ENCODE assay signal across 11 cellular contexts in genomic region chr12:98572010-98572409, GRCh38. TPM values are rescaled to one million over a fixed set of nuclear protein-coding genes. Genes with fewer than 3 reads are reported as not detected.
DNase-seq lines count a peak whose midpoint lies in the region; ATAC-seq and TF ChIP-seq lines count a peak whose summit lies in the region.
"Had no signal": no experiment of that assay in that cellular context is flagged by ENCODE, and none has a peak within 500 bp of the region (broad histone marks: within the 10 kb centered on the region; RNA-seq: fewer than 3 reads in every experiment).

No MANE protein-coding gene starts in this region.

- no peak overlapping the region for H3K4me2 ChIP-seq in IMR-90 (ENCODE audit: low read depth, low read length)

- no peak overlapping the region for H2BK20ac ChIP-seq in IMR-90 (ENCODE audit: low read depth, low read length)

- no peak overlapping the region for H2AK5ac ChIP-seq in IMR-90 (ENCODE audit: low read depth, low read length)

- POLR2A ChIA-PET in IMR-90 (lab: Charles Lee; ENCODE audit: unreplicated experiment) = no interaction called here

- H2AK9ac ChIP-seq in IMR-90 (replicated peaks; ENCODE audit: low read depth, low read length, poor library complexity) = no peak overlapping the region

- CTCF ChIA-PET in IMR-90 (lab: Yijun Ruan, JAX) = interaction anchor here (1.1 kb wide), 2 partner anchors 11 to 22 kb away, joined by 3 to 4 read pairs; no protein-coding TSS in a partner anchor

- H3K27ac ChIP-seq in IMR-90 (ENCODE audit: insufficient read depth, low read length) (no peak overlapping the region), WERI-Rb-1 (no peak overlapping the region), esophagus muscularis mucosa (replicated peaks in 1 of 4) (no peak overlapping the region)

- H3K4me3 ChIP-seq in IMR-90 (ENCODE audit: insufficient read depth, low read depth, low read length) (no peak overlapping the region), WERI-Rb-1 (ENCODE audit: low read depth, low read length) (no peak overlapping the region), kidney epithelial cell (ENCODE audit: low read depth, low read length) (no peak overlapping the region), esophagus muscularis mucosa (no peak overlapping the region)

- H3K56ac ChIP-seq in IMR-90 (ENCODE audit: extremely low read depth, insufficient read depth, low read length) = no peak overlapping the region

- TF ChIP-seq EP300 in esophagus muscularis mucosa (IDR thresholded peaks at IDR 0.05) = no peak

- dilution Hi-C loops in IMR-90 (cut with HindIII; ENCODE audit: low sequenced_read_pairs, unreplicated experiment) = no loop called here

- no peak overlapping the region for H2BK5ac ChIP-seq in IMR-90 (ENCODE audit: low read depth, low read length, poor library complexity, severe bottlenecking)

- DNase-seq in D341Med (ENCODE audit: low spot score) = peak; percentile 42
- no peak for DNase-seq in IMR-90
- DNase-seq in WERI-Rb-1 = no peak
- no peak for DNase-seq in kidney epithelial cell (ENCODE audit: low read depth)
- no peak for DNase-seq in left colon
- DNase-seq in NCI-H2081 (lab: John Stamatoyannopoulos, UW) = no peak
- no peak for DNase-seq in esophagus muscularis mucosa (ENCODE audit: extremely low spot score)
- DNase-seq: DMS79 treated with DMSO at 0.1 percent for 48 hours, NCI-H187 treated with DMSO at 0.1 percent for 48 hours, T-helper 1 cell had no signal

- H3K9me3 ChIP-seq in IMR-90 (ENCODE audit: control insufficient read depth, insufficient read depth, low read length) (no peaks in the 10 kb centered on the region), WERI-Rb-1 (ENCODE audit: severe bottlenecking) (no peaks in the 10 kb centered on the region), esophagus muscularis mucosa (no peaks in the 10 kb centered on the region)

- no peak for ATAC-seq in IMR-90 (ENCODE audit: low read depth)
- no peak for ATAC-seq in left colon
- ATAC-seq in GM21723 (IDR thresholded peaks at IDR 0.05; ENCODE audit: unreplicated experiment) = no peak

- no peaks in the 10 kb centered on the region for H3K9me1 ChIP-seq in IMR-90 (ENCODE audit: insufficient read depth, low read length)

- intact Hi-C loops in IMR-90 (cut with micrococcal nuclease) = no loop called here
- intact Hi-C loops in left colon (cut with DNase I, micrococcal nuclease) = no loop called here
- intact Hi-C loops in esophagus muscularis mucosa (cut with DNase I) = no loop called here

- no peak overlapping the region for H2BK120ac ChIP-seq in IMR-90 (ENCODE audit: low read depth, low read length)

- no peak for TF ChIP-seq RAD21 in IMR-90 (IDR thresholded peaks at IDR 0.05; ENCODE audit: low read length)

- H4K91ac ChIP-seq in IMR-90 (ENCODE audit: insufficient read depth, low read depth, low read length) = no peak overlapping the region

- H3K4me1 ChIP-seq in IMR-90 (ENCODE audit: control insufficient read depth, insufficient read depth, low read length) (no peaks in the 10 kb centered on the region), esophagus muscularis mucosa (peaks cover 0 to 4% (median 0%) of the 10 kb centered on the region in 4 donors)

- H3K27me3 ChIP-seq in IMR-90 (ENCODE audit: control insufficient read depth, insufficient read depth, low read length) (no peaks in the 10 kb centered on the region), WERI-Rb-1 (ENCODE audit: insufficient read depth, low read depth, severe bottlenecking) (no peaks in the 10 kb centered on the region), kidney epithelial cell (ENCODE audit: control insufficient read depth, insufficient read depth, low read length) (no peaks in the 10 kb centered on the region), esophagus muscularis mucosa (no peaks in the 10 kb centered on the region)

- no peak overlapping the region for H2AFZ ChIP-seq in IMR-90 (replicated peaks; ENCODE audit: low read length, poor library complexity)

- H4K5ac ChIP-seq in IMR-90 (ENCODE audit: low read depth, low read length) = no peak overlapping the region

- H3K14ac ChIP-seq in IMR-90 (replicated peaks; ENCODE audit: low read depth, low read length) = no peak overlapping the region

- TF ChIP-seq CTCF in IMR-90 (conservative IDR thresholded peaks at IDR 0.05; ENCODE audit: low read depth, low read length) (0 out of 2 replicates have a peak, but pooled peaks have one; percentile 1), WERI-Rb-1 (IDR thresholded peaks at IDR 0.05; ENCODE audit: low read depth, low read length) (peak; percentile 39), kidney epithelial cell (IDR thresholded peaks at IDR 0.05; ENCODE audit: insufficient read depth, low read length, poor library complexity, severe bottlenecking) (peak; percentile 19), esophagus muscularis mucosa (IDR thresholded peaks at IDR 0.05) (no peak)

- in situ Hi-C loops in IMR-90 (cut with MboI; ENCODE audit: low sequenced_read_pairs) = loop anchor here (25.0 kb wide), 1 partner anchor 415 kb away; no protein-coding TSS in a partner anchor

- no peak overlapping the region for H3K18ac ChIP-seq in IMR-90 (ENCODE audit: low read depth, low read length)

- H3K4ac ChIP-seq in IMR-90 (ENCODE audit: low read depth, low read length) = no peak overlapping the region

- H3K36me3 ChIP-seq in IMR-90 (ENCODE audit: control insufficient read depth, insufficient read depth, low read length) (no peaks in the 10 kb centered on the region), WERI-Rb-1 (no peaks in the 10 kb centered on the region), kidney epithelial cell (ENCODE audit: control insufficient read depth, insufficient read depth, low read length) (no peaks in the 10 kb centered on the region), esophagus muscularis mucosa (no peaks in the 10 kb centered on the region)

- no peak overlapping the region for H3K9ac ChIP-seq in IMR-90 (ENCODE audit: low read depth, low read length)

- no TSS peak for BruUV-seq in IMR-90 (replicated peaks; lab: Mats Ljungman, UMichigan)

- no peaks in the 10 kb centered on the region for H3K79me1 ChIP-seq in IMR-90 (ENCODE audit: low read depth in 1 of 2, low read length in 2 of 2)

- no peaks in the 10 kb centered on the region for H4K20me1 ChIP-seq in IMR-90 (ENCODE audit: insufficient read depth, low read length)

- H2BK15ac ChIP-seq in IMR-90 (ENCODE audit: low read depth, low read length) = no peak overlapping the region

- no peak overlapping the region for H3K23ac ChIP-seq in IMR-90 (ENCODE audit: low read depth, low read length)

- no peak overlapping the region for H4K8ac ChIP-seq in IMR-90 (ENCODE audit: low read depth in 2 of 2, low read length in 2 of 2)

- no peak for TF ChIP-seq POLR2A in IMR-90 (IDR thresholded peaks at IDR 0.05; ENCODE audit: low read depth, low read length)
- no peak for TF ChIP-seq POLR2A in esophagus muscularis mucosa (IDR thresholded peaks at IDR 0.05; ENCODE audit: low read depth)

- WGBS in IMR-90 (ENCODE audit: extremely low coverage in 2 of 2, insufficient read length in 1 of 2), 2 experiments = no CpG with 5 or more reads among the region's 2 CpGs
- 88% methylated on average over 2 of the region's 2 CpGs for WGBS in esophagus muscularis mucosa

TF ChIP-seq in IMR-90, 13 proteins besides CTCF, POLR2A, EP300 and RAD21:
- TF ChIP-seq NFE2L2 (IDR thresholded peaks at IDR 0.05; ENCODE audit: low read depth, low read length) = no peak
- TF ChIP-seq FOS (IDR thresholded peaks at IDR 0.05; ENCODE audit: low read depth, low read length) = no peak
- TF ChIP-seq MAZ (IDR thresholded peaks at IDR 0.05; ENCODE audit: borderline replicate concordance, low read depth, low read length) = no peak
- no peak for TF ChIP-seq RFX5 (IDR thresholded peaks at IDR 0.05; ENCODE audit: low read depth, low read length)
- no peak for TF ChIP-seq SMC3 (IDR thresholded peaks at IDR 0.05; ENCODE audit: low read depth, low read length)
- no peak for TF ChIP-seq USF2 (IDR thresholded peaks at IDR 0.05; ENCODE audit: low read depth, low read length)
- TF ChIP-seq MAFK (IDR thresholded peaks at IDR 0.05; ENCODE audit: low read depth, low read length) = no peak
- TF ChIP-seq BHLHE40 (IDR thresholded peaks at IDR 0.05; ENCODE audit: low read depth, low read length) = no peak
- no peak for TF ChIP-seq CHD1 (IDR thresholded peaks at IDR 0.05; ENCODE audit: low read depth, low read length)

RNA-seq across cellular contexts. Expression of gene SLC25A3, which starts 21.5 kb away (rescaled TPM):
- 861 and 1,218 TPM in 2 replicates for total RNA-seq in IMR-90 (2012; rRNA removed)
- 601 and 657 TPM in 2 replicates for polyA plus RNA-seq in IMR-90 (2012; rRNA removed)
- 577 and 1,347 TPM in 2 replicates for polyA plus RNA-seq in IMR-90 (2012; cell fraction: cytosol; rRNA removed)
- 661 and 776 TPM in 2 replicates for polyA plus RNA-seq in IMR-90 (2012; cell fraction: nucleus; rRNA removed; ENCODE audit: low replicate concordance)
- 726 and 727 TPM in 2 replicates for total RNA-seq in kidney epithelial cell
- 100 to 1,000 TPM; 712 to 806 TPM for total RNA-seq in left colon
- 100 to 1,000 TPM; 505 to 652 (median 520) TPM for total RNA-seq in esophagus muscularis mucosa

RNA-seq across cellular contexts. Expression of gene TMPO, which starts 56.6 kb away (rescaled TPM):
- total RNA-seq in IMR-90 (2012; rRNA removed) (62.0 and 102 TPM in 2 replicates), kidney epithelial cell (63.0 and 81.7 TPM in 2 replicates), left colon (10 to 100 TPM; 63.3 to 70.7 TPM), esophagus muscularis mucosa (10 to 100 TPM; 37.1 to 54.8 (median 49.8) TPM)
- polyA plus RNA-seq in IMR-90 (2012; rRNA removed) = 27.5 and 30.0 TPM in 2 replicates
- 9.5 and 14.4 TPM in 2 replicates for polyA plus RNA-seq in IMR-90 (2012; cell fraction: cytosol; rRNA removed)
- 8.7 and 17.1 TPM in 2 replicates for polyA plus RNA-seq in IMR-90 (2012; cell fraction: nucleus; rRNA removed; ENCODE audit: low replicate concordance)

Comparison
In these comparisons a context has a peak if more than half of its experiments do, and no peak if none do; other contexts are left out.
1. CTCF ChIP-seq: peak in IMR-90 (single experiment), WERI-Rb-1 (single experiment) and kidney epithelial cell (single experiment); none in esophagus muscularis mucosa (0 of 3).